22 cellular contexts compared by ENCODE assay signal in the genomic region with DNA sequence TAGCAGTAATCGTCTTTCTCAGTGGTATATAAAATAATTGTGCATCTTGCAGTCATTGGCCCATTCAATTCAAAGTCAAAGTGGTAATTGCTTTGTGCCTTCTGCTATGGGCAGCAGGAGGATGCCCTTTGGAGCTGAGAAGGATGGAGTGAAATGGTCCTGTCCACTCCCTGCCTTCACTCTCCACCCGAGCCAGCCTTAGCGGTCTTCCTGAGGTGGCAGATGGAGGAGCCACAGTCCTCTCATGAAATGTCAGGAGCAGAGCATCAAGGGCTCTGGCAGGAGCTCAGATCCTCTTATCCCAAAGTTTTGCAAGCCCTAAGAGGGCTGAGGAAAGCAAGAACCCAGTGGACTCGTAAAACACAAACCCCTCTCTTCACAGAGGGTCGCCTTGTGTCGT.
"Had no signal": no experiment of that assay in that cellular context is flagged by ENCODE, and none has a peak within 500 bp of the region (broad histone marks: within the 10 kb centered on the region; RNA-seq: fewer than 3 reads in every experiment).

No MANE protein-coding gene starts in this region.

- H3K4me1 ChIP-seq: SJSA1 had no signal

- H3K27me3 ChIP-seq: SJSA1 had no signal

- DNase-seq: IMR-90, Karpas-422, KG1, MM.1S, NCI-H1092 treated with DMSO at 0.1 percent for 48 hours, NCI-H1436, NCI-H187, NCI-H2029, NCI-H2081 treated with DMSO at 0.1 percent for 48 hours, NCI-H2171, NCI-H226, NCI-H446, NCI-H510A, NCI-H524 treated with DMSO at 0.1 percent for 48 hours, NCI-H69, NCI-H774, Right ventricle myocardium superior, RPMI8226, SIG-M5 had no signal

- H3K36me3 ChIP-seq: SJSA1 had no signal

- ATAC-seq: HepG2 had no signal

- H3K9me3 ChIP-seq: SJSA1 had no signal

- H3K4me3 ChIP-seq: SJSA1, SK-N-MC had no signal

- H3K27ac ChIP-seq: SJSA1, SK-N-MC had no signal
